33 cellular contexts compared by ENCODE assay signal in genomic region chr7:110412614-110413013, GRCh38.
"Had no signal": no experiment of that assay in that cellular context is flagged by ENCODE, and none has a peak within 500 bp of the region (broad histone marks: within the 10 kb centered on the region; RNA-seq: fewer than 3 reads in every experiment).

No MANE protein-coding gene starts in this region.

- DNase-seq: Karpas-422, Kasumi-1, MG63, MM.1S, MV-4-11, NCI-H1048, NCI-H1092, NCI-H1092 treated with DMSO at 0.1 percent for 48 hours, NCI-H1105, NCI-H1105 treated with DMSO at 0.1 percent for 48 hours, NCI-H1417, NCI-H1417 treated with DMSO at 0.1 percent for 48 hours, NCI-H1436, NCI-H1436 treated with DMSO at 0.1 percent for 48 hours, NCI-H146, NCI-H1694, NCI-H1694 treated with DMSO at 0.1 percent for 48 hours, NCI-H187, NCI-H187 treated with DMSO at 0.1 percent for 48 hours, NCI-H1930, NCI-H2029, NCI-H2029 treated with DMSO at 0.1 percent for 48 hours, NCI-H2081, NCI-H2081 treated with DMSO at 0.1 percent for 48 hours, NCI-H2107, NCI-H2171, NCI-H2171 treated with DMSO at 0.1 percent for 48 hours, NCI-H226, NCI-H345, NCI-H446, NCI-H446 treated with DMSO at 0.1 percent for 48 hours, NCI-H510A had no signal

- H3K9me3 ChIP-seq: MG63 had no signal

- H3K27ac ChIP-seq: KMS-11 had no signal

- H3K4me3 ChIP-seq: MG63 had no signal

- H3K36me3 ChIP-seq: MG63 had no signal

- H3K27me3 ChIP-seq: MG63 had no signal

- H3K4me2 ChIP-seq: KMS-11 had no signal

- H3K9ac ChIP-seq: KMS-11 had no signal
